ENCODE assay signal across 22 cellular contexts in the genomic region with DNA sequence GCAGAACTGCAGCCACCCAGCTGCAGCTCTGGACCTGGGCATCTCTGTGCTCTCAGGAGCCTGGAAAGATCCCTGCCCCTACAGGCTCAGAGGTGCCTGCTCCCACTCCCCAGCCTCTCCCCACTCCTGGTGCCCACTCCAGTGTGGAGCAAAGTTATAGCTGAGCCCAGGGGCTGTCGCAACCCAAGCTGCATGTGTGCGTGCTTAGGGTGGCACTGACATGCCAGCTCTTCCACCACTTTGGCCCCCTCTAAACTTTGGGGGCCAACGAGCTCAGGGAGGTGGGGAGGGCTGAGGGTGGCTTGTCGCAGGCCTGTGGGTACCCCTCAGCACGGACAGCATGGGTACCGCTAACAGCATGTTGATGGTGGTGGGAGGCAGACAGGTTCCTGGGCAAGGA.
DNase-seq lines count a peak whose midpoint lies in the region; ATAC-seq, FAIRE-seq and TF ChIP-seq lines count a peak whose summit lies in the region.
"Had no signal": no experiment of that assay in that cellular context is flagged by ENCODE, and none has a peak within 500 bp of the region (broad histone marks: within the 10 kb centered on the region; RNA-seq: fewer than 3 reads in every experiment).

No MANE protein-coding gene starts in this region.

- no peak overlapping the region for H3K14ac ChIP-seq in trophoblast cell (ENCODE audit: low read length)

- H3K27ac ChIP-seq in right cardiac atrium (ENCODE audit: low read length): no peak overlapping the region
- no peak overlapping the region for H3K27ac ChIP-seq in trophoblast cell (ENCODE audit: low read depth, low read length)
- H3K27ac ChIP-seq in HepG2 (ENCODE audit: extremely low read length, insufficient read depth, low read length): no peak overlapping the region
- H3K27ac ChIP-seq: A549; BLaER1 treated with 17β-estradiol and CSF1 and Interleukin-3, amounts not matched to agents 10 nM and 100 nM had no signal

- H3K4me3 ChIP-seq in right cardiac atrium (ENCODE audit: low read length) (no peak overlapping the region), trophoblast cell (ENCODE audit: low read depth, low read length) (peak overlapping the region; percentile 23), HepG2 (replicated peaks in 1 of 3; ENCODE audit: insufficient read depth in 1 of 3, low read depth in 2 of 3, low read length in 3 of 3) (no peak overlapping the region)
- H3K4me3 ChIP-seq: A549; BLaER1 treated with 17β-estradiol and CSF1 and Interleukin-3, amounts not matched to agents 10 nM and 100 nM; GM12878; GM23338 had no signal

- no peak overlapping the region for H2AFZ ChIP-seq in trophoblast cell (ENCODE audit: insufficient read depth, low read length, poor library complexity)
- no peak overlapping the region for H2AFZ ChIP-seq in HepG2 (ENCODE audit: low read length)
- H2AFZ ChIP-seq: GM23338 had no signal

- no peak overlapping the region for H3K4ac ChIP-seq in trophoblast cell (ENCODE audit: low read depth, low read length)

- no peak overlapping the region for H2BK12ac ChIP-seq in trophoblast cell (ENCODE audit: low read length)

- H3K9ac ChIP-seq in trophoblast cell (ENCODE audit: low read length): no peak overlapping the region
- no peak overlapping the region for H3K9ac ChIP-seq in HepG2 (ENCODE audit: insufficient read depth, low read depth, low read length)
- H3K9ac ChIP-seq: BLaER1 treated with 17β-estradiol and CSF1 and Interleukin-3, amounts not matched to agents 10 nM and 100 nM had no signal

- CTCF ChIA-PET in HepG2 (lab: Yijun Ruan, JAX; ENCODE audit: low intra/inter-chr PET ratio, low total read pairs): no interaction called here

- no peak overlapping the region for H3K23ac ChIP-seq in trophoblast cell (ENCODE audit: low read length)

- intact Hi-C loops in right cardiac atrium (cut with DNase I) (no loop called here), left cardiac atrium (cut with DNase I) (no loop called here), HepG2 (cut with micrococcal nuclease; ENCODE audit: unreplicated experiment) (no loop called here)

- H4K91ac ChIP-seq in trophoblast cell (ENCODE audit: low read depth, low read length): no peak overlapping the region

- H3K4me2 ChIP-seq in trophoblast cell (ENCODE audit: low read length) (no peak overlapping the region), HepG2 (ENCODE audit: low read depth, low read length) (no peak overlapping the region)
- H3K4me2 ChIP-seq: A549; BLaER1 treated with 17β-estradiol and CSF1 and Interleukin-3, amounts not matched to agents 10 nM and 100 nM; GM23338 had no signal

- H3K9me3 ChIP-seq in right cardiac atrium (ENCODE audit: control insufficient read depth, low read length) (no peaks in the 10 kb centered on the region), trophoblast cell (ENCODE audit: insufficient read depth, low read depth, low read length) (peaks cover 1% of the 10 kb centered on the region), HepG2 (ENCODE audit: low read length) (no peaks in the 10 kb centered on the region)
- H3K9me3 ChIP-seq: A549, BE2C had no signal

- no peaks in the 10 kb centered on the region for H3K4me1 ChIP-seq in right cardiac atrium (ENCODE audit: control insufficient read depth, insufficient read depth, low read length)
- H3K4me1 ChIP-seq in trophoblast cell (ENCODE audit: control insufficient read depth in 1 of 2, insufficient read depth in 2 of 2, low read length in 2 of 2): no peaks in the 10 kb centered on the region
- H3K4me1 ChIP-seq in HepG2 (ENCODE audit: insufficient read depth, low read length): peaks cover 10% of the 10 kb centered on the region; the same call in 1 of the 2 replicates
- H3K4me1 ChIP-seq: BE2C; BLaER1 treated with 17β-estradiol and CSF1 and Interleukin-3, amounts not matched to agents 10 nM and 100 nM had no signal

- H2BK5ac ChIP-seq in trophoblast cell (ENCODE audit: low read depth, low read length, poor library complexity): no peak overlapping the region

- H4K20me1 ChIP-seq in HepG2 (ENCODE audit: insufficient read depth, low read length): no peaks in the 10 kb centered on the region
- H4K20me1 ChIP-seq: BLaER1 treated with 17β-estradiol and CSF1 and Interleukin-3, amounts not matched to agents 10 nM and 100 nM had no signal

- TF ChIP-seq RAD21 in HepG2 (CRISPR knock-in tag; IDR thresholded peaks at IDR 0.05): no peak

- H4K8ac ChIP-seq in trophoblast cell (ENCODE audit: low read depth, low read length): no peak overlapping the region

- FAIRE-seq in HepG2 (lab: Jason Lieb, UNC): no peak
- FAIRE-seq: A549, D721Med, GM12878 had no signal

- DNase-seq in right cardiac atrium (no peak), left cardiac atrium (no peak), trophoblast cell (no peak), HepG2 (ENCODE audit: low spot score) (no peak)
- DNase-seq: 8988T; ACHN; AML-193; BE2C; CD4-positive, alpha-beta T cell; CD8-positive, alpha-beta memory T cell; DMS 273 treated with DMSO at 0.1 percent for 48 hours; DMS79; EL; GDM1 had no signal

- TF ChIP-seq POLR2A in HepG2 (IDR thresholded peaks at IDR 0.05; ENCODE audit: insufficient read depth in 1 of 2, low read depth in 2 of 2, low read length in 2 of 2): no peak

- ATAC-seq in right cardiac atrium (peak; percentile 24 to 34), left cardiac atrium (no peak), esophagus mucosa (peak; percentile 8), HepG2 (no peak), HG02571 (IDR thresholded peaks at IDR 0.05; ENCODE audit: unreplicated experiment) (no peak)
- ATAC-seq: A549, GM12878, HCT116 had no signal

- TF ChIP-seq CTCF in HepG2 (CRISPR knock-in tag; IDR thresholded peaks at IDR 0.05): no peak

- H3K79me2 ChIP-seq in trophoblast cell (ENCODE audit: control insufficient read depth, insufficient read depth, low read length, poor library complexity) (no peaks in the 10 kb centered on the region), HepG2 (ENCODE audit: insufficient read depth, low read length) (no peaks in the 10 kb centered on the region)

- H3K36me3 ChIP-seq in trophoblast cell (ENCODE audit: control insufficient read depth in 1 of 2, insufficient read depth in 2 of 2, low read length in 2 of 2): no peaks in the 10 kb centered on the region
- no peaks in the 10 kb centered on the region for H3K36me3 ChIP-seq in HepG2 (replicated peaks in 1 of 2; ENCODE audit: control insufficient read depth in 1 of 2, insufficient read depth in 2 of 2, low read length in 2 of 2)
- H3K36me3 ChIP-seq: BE2C; BLaER1 treated with 17β-estradiol and CSF1 and Interleukin-3, amounts not matched to agents 10 nM and 100 nM had no signal

- H3K18ac ChIP-seq in trophoblast cell (ENCODE audit: low read length): no peak overlapping the region

- H3K27me3 ChIP-seq in right cardiac atrium (ENCODE audit: control insufficient read depth, insufficient read depth): no peaks in the 10 kb centered on the region
- H3K27me3 ChIP-seq in trophoblast cell (ENCODE audit: insufficient read depth, low read length): no peaks in the 10 kb centered on the region
- peaks cover 0 to 6% of the 10 kb centered on the region in 2 experiments; a peak in 1 of 5 replicates for H3K27me3 ChIP-seq in HepG2 (ENCODE audit: control insufficient read depth in 1 of 2, insufficient read depth in 2 of 2, low read length in 2 of 2)
- H3K27me3 ChIP-seq: BE2C; BLaER1 treated with 17β-estradiol and CSF1 and Interleukin-3, amounts not matched to agents 10 nM and 100 nM had no signal

- no TSS peak for BruUV-seq in HepG2 (replicated peaks; lab: Mats Ljungman, UMichigan)

- no peak for TF ChIP-seq EP300 in HepG2 (IDR thresholded peaks at IDR 0.05; ENCODE audit: low read depth in 2 of 2, low read length in 2 of 2)
- TF ChIP-seq EP300 in HepG2 (CRISPR knock-in tag; IDR thresholded peaks at IDR 0.05; ENCODE audit: borderline replicate concordance): no peak

- no peak overlapping the region for H4K12ac ChIP-seq in trophoblast cell (ENCODE audit: low read depth, low read length)

- in situ Hi-C loops in HepG2 (cut with HindIII; ENCODE audit: extremely low pct_ligation_motif_present, low pct_unique_long_range_greater_than_20kb): no loop called here

- POLR2A ChIA-PET in HepG2 (lab: Yijun Ruan, JAX): no interaction called here

- no peak overlapping the region for H2AK5ac ChIP-seq in trophoblast cell (ENCODE audit: low read length)

- H3K79me1 ChIP-seq in trophoblast cell (ENCODE audit: low read length): no peaks in the 10 kb centered on the region

- 95% methylated on average over 6 of the region's 6 CpGs for WGBS in right cardiac atrium
- no CpG with 5 or more reads among the region's 6 CpGs for WGBS in trophoblast cell (ENCODE audit: extremely low coverage, insufficient coverage, insufficient read length)
- WGBS in HepG2 (ENCODE audit: low lambda C conversion rate): 61% methylated on average over 5 of the region's 6 CpGs

- no peak overlapping the region for H2BK120ac ChIP-seq in trophoblast cell (ENCODE audit: insufficient read depth, low read length, poor library complexity)

TF ChIP-seq in HepG2, 621 proteins besides CTCF, POLR2A, EP300 and RAD21:
- no peak for TF ChIP-seq CREM (IDR thresholded peaks at IDR 0.05)
- TF ChIP-seq CREM (CRISPR knock-in tag; IDR thresholded peaks at IDR 0.05): no peak
- no peak for TF ChIP-seq ZNF331 (CRISPR knock-in tag; IDR thresholded peaks at IDR 0.05)
- no peak for TF ChIP-seq ZFP36L2 (CRISPR knock-in tag; IDR thresholded peaks at IDR 0.05)
- no peak for TF ChIP-seq ZNF883 (CRISPR knock-in tag; IDR thresholded peaks at IDR 0.05; ENCODE audit: not compliant biosample characterization)
- no peak for TF ChIP-seq TEAD3 (CRISPR knock-in tag; optimal IDR thresholded peaks at IDR 0.05; ENCODE audit: borderline replicate concordance)

Comparison
In these comparisons a context has a peak if more than half of its experiments do, and no peak if none do; other contexts are left out.
1. ATAC-seq: peak in right cardiac atrium (2 of 2) and esophagus mucosa (single experiment); none in left cardiac atrium (0 of 2), HepG2 (single experiment) and HG02571 (single experiment).